ENCODE assay signal across 8 cellular contexts in the genomic region with DNA sequence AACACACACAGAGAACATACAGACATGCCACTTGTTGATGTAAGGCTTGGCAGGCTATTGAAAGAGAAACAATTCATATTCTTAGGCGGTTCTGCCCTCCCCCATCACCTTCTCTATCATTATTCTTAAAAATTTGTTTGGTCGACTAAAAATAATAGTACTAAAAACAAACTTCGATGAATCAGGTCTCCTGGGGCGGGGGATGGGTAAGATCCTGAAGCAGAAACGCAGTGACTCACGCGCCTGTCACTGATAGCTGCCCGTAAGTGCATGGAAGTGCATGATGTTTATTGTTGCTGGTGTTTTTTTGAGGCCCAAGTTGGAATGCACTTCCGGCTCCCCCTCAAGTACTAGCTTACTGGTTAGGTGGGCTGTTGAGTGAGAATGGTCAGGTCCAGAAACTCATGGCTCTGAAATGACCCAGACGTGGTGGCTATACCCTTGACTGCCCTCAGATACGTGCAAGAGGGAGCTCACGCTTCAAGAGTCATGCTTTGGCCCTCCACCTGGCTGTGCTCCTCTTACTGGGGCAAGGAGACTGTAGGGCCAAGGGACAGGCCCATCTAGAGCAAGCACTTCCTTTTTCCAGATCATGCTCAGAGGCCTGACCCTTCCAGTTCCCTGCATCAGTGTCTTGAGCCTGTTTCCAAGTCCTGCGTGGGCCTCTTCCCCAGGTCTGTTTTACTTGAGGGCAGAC. TPM values are rescaled to one million over a fixed set of nuclear protein-coding genes. Genes with fewer than 3 reads are reported as not detected.
A peak's percentile ranks its signal among the peaks of the same experiment; 100 is the strongest.
DNase-seq lines count a peak whose midpoint lies in the region; ATAC-seq and TF ChIP-seq lines count a peak whose summit lies in the region.

No MANE protein-coding gene starts in this region.

- ATAC-seq in GM21786 (IDR thresholded peaks at IDR 0.05; ENCODE audit: unreplicated experiment) (peak; percentile 57), mucosa of descending colon (no peak)
- no peak for ATAC-seq in CD8-positive, alpha-beta T cell

- H3K9me3 ChIP-seq in AG04450 (ENCODE audit: control insufficient read depth, insufficient read depth, low read length), result no peaks in the 10 kb centered on the region
- H3K9me3 ChIP-seq in SK-N-SH, result no peaks in the 10 kb centered on the region
- no peaks in the 10 kb centered on the region for H3K9me3 ChIP-seq in vagina
- H3K9me3 ChIP-seq in mucosa of descending colon, result no peaks in the 10 kb centered on the region
- H3K9me3 ChIP-seq in CD8-positive, alpha-beta T cell (ENCODE audit: low read length), result no peaks in the 10 kb centered on the region

- H3K27ac Mint-ChIP-seq in CD8-positive, alpha-beta T cell, result no peak overlapping the region

- TF ChIP-seq CTCF in AG04450 (IDR thresholded peaks at IDR 0.05; ENCODE audit: low read depth, low read length), result no peak
- TF ChIP-seq CTCF in SK-N-SH (IDR thresholded peaks at IDR 0.05), result no peak
- TF ChIP-seq CTCF in fibroblast of pulmonary artery (IDR thresholded peaks at IDR 0.05; ENCODE audit: low read length, missing control alignments), result no peak
- no peak for TF ChIP-seq CTCF in vagina (IDR thresholded peaks at IDR 0.05)
- no peak for TF ChIP-seq CTCF in mucosa of descending colon (IDR thresholded peaks at IDR 0.05)
- no peak for TF ChIP-seq CTCF in dorsolateral prefrontal cortex (IDR thresholded peaks at IDR 0.05 in 54 of 56, conservative IDR thresholded peaks at IDR 0.05 in 2 of 56; ENCODE audit: low read depth in 1 of 56, partially characterized antibody in 56 of 56)
- TF ChIP-seq CTCF in CD8-positive, alpha-beta T cell (IDR thresholded peaks at IDR 0.05), result no peak

- H3K9ac ChIP-seq in SK-N-SH, result no peak overlapping the region

- no peak overlapping the region for H3K4me3 Mint-ChIP-seq in CD8-positive, alpha-beta T cell

- H3K9me3 Mint-ChIP-seq in CD8-positive, alpha-beta T cell, result no peaks in the 10 kb centered on the region

- H3K4me2 ChIP-seq in SK-N-SH, result peak overlapping the region; percentile 4; the same call in 1 of the 2 replicates

- H3K36me3 Mint-ChIP-seq in CD8-positive, alpha-beta T cell, result peaks cover 10% of the 10 kb centered on the region

- CTCF ChIA-PET in AG04450 (lab: Charles Lee) (no interaction called here), SK-N-SH (lab: Yijun Ruan, JAX) (no interaction called here)
- CTCF ChIA-PET in CD8-positive, alpha-beta T cell (lab: Charles Lee), result interaction anchor here (0.7 kb wide), 1 partner anchor 9 kb away, joined by 3 read pairs; no protein-coding TSS in a partner anchor

- H3K27ac ChIP-seq in AG04450 (ENCODE audit: low read depth, low read length) (peak overlapping the region; percentile 70), SK-N-SH (ENCODE audit: low read depth in 2 of 2, low read length in 1 of 2) (peak overlapping the region in 1 of 2 experiments; percentile 54; a peak in 2 of 4 replicates), vagina (peak overlapping the region; percentile 18), dorsolateral prefrontal cortex (peak overlapping the region in 1 of 59 donors; percentile 30)
- no peak overlapping the region for H3K27ac ChIP-seq in CD8-positive, alpha-beta T cell (ENCODE audit: low read depth, low read length)

- no peaks in the 10 kb centered on the region for H3K27me3 Mint-ChIP-seq in CD8-positive, alpha-beta T cell (ENCODE audit: low read depth)

- H3F3A ChIP-seq in SK-N-SH (replicated peaks; ENCODE audit: insufficient read depth), result peaks cover 16% of the 10 kb centered on the region

- H3K4me1 Mint-ChIP-seq in CD8-positive, alpha-beta T cell (ENCODE audit: low read depth), result peaks cover 73% of the 10 kb centered on the region

- intact Hi-C loops in vagina (cut with DNase I), result no loop called here
- intact Hi-C loops in mucosa of descending colon (cut with DNase I, micrococcal nuclease), result no loop called here
- intact Hi-C loops in dorsolateral prefrontal cortex (cut with DNase I), result loop anchor here in 1 of 2 donors (5.0 kb wide), 1 partner anchor 61 kb away; no protein-coding TSS in a partner anchor
- intact Hi-C loops in CD8-positive, alpha-beta T cell (cut with DNase I, micrococcal nuclease), result no loop called here

- 59% methylated on average over 12 of the region's 13 CpGs for WGBS in SK-N-SH (ENCODE audit: low lambda C conversion rate)

- DNase-seq in AG04450 (ENCODE audit: low read depth, low spot score), result peak; percentile 59
- DNase-seq in SK-N-SH, result no peak
- DNase-seq in fibroblast of pulmonary artery (ENCODE audit: low read depth), result peak; percentile 86
- no peak for DNase-seq in vagina (ENCODE audit: extremely low spot score in 2 of 2)
- no peak for DNase-seq in mucosa of descending colon
- DNase-seq in dorsolateral prefrontal cortex, result no peak
- no peak for DNase-seq in CD8-positive, alpha-beta T cell

- H3K27me3 ChIP-seq in AG04450 (ENCODE audit: control insufficient read depth, insufficient read depth, low read length) (no peaks in the 10 kb centered on the region), SK-N-SH (ENCODE audit: insufficient read depth) (no peaks in the 10 kb centered on the region), vagina (no peaks in the 10 kb centered on the region), dorsolateral prefrontal cortex (no peaks in the 10 kb centered on the region)
- no peaks in the 10 kb centered on the region for H3K27me3 ChIP-seq in CD8-positive, alpha-beta T cell (ENCODE audit: insufficient read depth, low read length)

- peaks cover 100% of the 10 kb centered on the region for H3K79me2 ChIP-seq in SK-N-SH (ENCODE audit: insufficient read depth)

- H2AFZ ChIP-seq in SK-N-SH (ENCODE audit: low read depth), result no peak overlapping the region

- H3K4me3 ChIP-seq in AG04450 (ENCODE audit: low read depth, low read length), result peak overlapping the region; percentile 27
- no peak overlapping the region for H3K4me3 ChIP-seq in SK-N-SH (ENCODE audit: low read depth in 2 of 2, low read length in 1 of 2)
- H3K4me3 ChIP-seq in fibroblast of pulmonary artery (replicated peaks; ENCODE audit: low read depth, low read length), result no peak overlapping the region
- H3K4me3 ChIP-seq in vagina, result no peak overlapping the region
- H3K4me3 ChIP-seq in mucosa of descending colon, result no peak overlapping the region
- no peak overlapping the region for H3K4me3 ChIP-seq in dorsolateral prefrontal cortex
- H3K4me3 ChIP-seq in CD8-positive, alpha-beta T cell (ENCODE audit: low read depth, low read length), result no peak overlapping the region

- TF ChIP-seq POLR2A in vagina (IDR thresholded peaks at IDR 0.05), result no peak

- H3K36me3 ChIP-seq in SK-N-SH (replicated peaks in 1 of 2; ENCODE audit: control insufficient read depth in 1 of 2, insufficient read depth in 2 of 2, low read length in 1 of 2) (peaks cover 0 to 12% of the 10 kb centered on the region in 2 experiments), vagina (no peaks in the 10 kb centered on the region), mucosa of descending colon (ENCODE audit: low read depth) (no peaks in the 10 kb centered on the region)
- no peaks in the 10 kb centered on the region for H3K36me3 ChIP-seq in CD8-positive, alpha-beta T cell (ENCODE audit: insufficient read depth, low read length)

- no peaks in the 10 kb centered on the region for H3K9me2 ChIP-seq in SK-N-SH

- peaks cover 77% of the 10 kb centered on the region for H4K20me1 ChIP-seq in SK-N-SH (ENCODE audit: insufficient read depth)

- TF ChIP-seq RAD21 in SK-N-SH (IDR thresholded peaks at IDR 0.05; ENCODE audit: low read length), result no peak

- H3K4me1 ChIP-seq in SK-N-SH (ENCODE audit: control insufficient read depth in 1 of 2, insufficient read depth in 2 of 2, low read depth in 1 of 2, low read length in 1 of 2), result peaks cover 12 to 32% of the 10 kb centered on the region in 2 experiments; a peak in 2 of 4 replicates
- peaks cover 86% of the 10 kb centered on the region for H3K4me1 ChIP-seq in vagina
- H3K4me1 ChIP-seq in mucosa of descending colon (ENCODE audit: low read depth), result peaks cover 59% of the 10 kb centered on the region
- peaks cover 37% of the 10 kb centered on the region for H3K4me1 ChIP-seq in CD8-positive, alpha-beta T cell (ENCODE audit: insufficient read depth, low read length)

- TF ChIP-seq EP300 in SK-N-SH (IDR thresholded peaks at IDR 0.05; ENCODE audit: borderline replicate concordance in 1 of 2, low read depth in 1 of 2, low read length in 1 of 2), result peak in 1 of 2 experiments; percentile 19; a peak in 1 of 4 replicates

- POLR2A ChIA-PET in AG04450 (lab: Yijun Ruan, JAX) (interaction anchor here (0.6 to 1.3 kb wide), 5 partner anchors 10 to 127 kb away, joined by 3 to 6 read pairs (median 4); no protein-coding TSS in a partner anchor), SK-N-SH (lab: Yijun Ruan, JAX) (no interaction called here)
- POLR2A ChIA-PET in CD8-positive, alpha-beta T cell (lab: Charles Lee), result interaction anchor here (0.7 kb wide), 1 partner anchor 11 kb away, joined by 4 read pairs; the partner anchor contains the start of gene SMAD3

TF ChIP-seq in SK-N-SH, 30 proteins besides CTCF, POLR2A, EP300 and RAD21 (continues in another document):
- TF ChIP-seq, protein P1, sequence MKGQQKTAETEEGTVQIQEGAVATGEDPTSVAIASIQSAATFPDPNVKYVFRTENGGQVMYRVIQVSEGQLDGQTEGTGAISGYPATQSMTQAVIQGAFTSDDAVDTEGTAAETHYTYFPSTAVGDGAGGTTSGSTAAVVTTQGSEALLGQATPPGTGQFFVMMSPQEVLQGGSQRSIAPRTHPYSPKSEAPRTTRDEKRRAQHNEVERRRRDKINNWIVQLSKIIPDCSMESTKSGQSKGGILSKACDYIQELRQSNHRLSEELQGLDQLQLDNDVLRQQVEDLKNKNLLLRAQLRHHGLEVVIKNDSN (IDR thresholded peaks at IDR 0.05; ENCODE audit: borderline replicate concordance, low read depth), result no peak
- TF ChIP-seq CHD2 (IDR thresholded peaks at IDR 0.05; ENCODE audit: low read length, partially characterized antibody) (no peak), TEAD4 (IDR thresholded peaks at IDR 0.05; ENCODE audit: borderline replicate concordance, insufficient read depth) (no peak), RXRA (IDR thresholded peaks at IDR 0.05; ENCODE audit: borderline replicate concordance, low read depth) (0 out of 2 replicates have a peak, but pooled peaks have one; percentile 40), YY1 (IDR thresholded peaks at IDR 0.05; ENCODE audit: low read depth) (no peak), JUND (IDR thresholded peaks at IDR 0.05) (peak; percentile 72)

RNA-seq across cellular contexts. Expression of gene SMAD3, which starts 10.9 kb away (rescaled TPM):
- 115 and 138 TPM in 2 replicates for polyA plus RNA-seq in AG04450 (2011; rRNA removed)
- 168 and 203 TPM in 2 replicates for polyA minus RNA-seq in AG04450 (2011; rRNA and poly(A)+ RNA removed)
- 18.0 and 19.5 TPM in 2 replicates for polyA plus RNA-seq in SK-N-SH (2012; rRNA removed)
- 12.0 and 14.6 TPM in 2 replicates for polyA plus RNA-seq in SK-N-SH (2012; cell fraction: cytosol; rRNA removed)
- polyA plus RNA-seq in SK-N-SH (2012; cell fraction: nucleus; rRNA removed), result 47.4 and 59.5 TPM in 2 replicates
- 53.5 TPM for total RNA-seq in vagina
- 10 to 100 TPM; 38.5 to 76.3 (median 44.9) TPM for total RNA-seq in mucosa of descending colon
- total RNA-seq in dorsolateral prefrontal cortex, result 10 to 100 TPM; 14.8 to 63.4 (median 37.5) TPM
- total RNA-seq in CD8-positive, alpha-beta T cell, result 10 to 100 TPM; 25.4 to 29.0 TPM

Comparison
In these comparisons a context has a peak if more than half of its experiments do, and no peak if none do; other contexts are left out.
1. DNase-seq: peak in AG04450 (single experiment) and fibroblast of pulmonary artery (single experiment); none in SK-N-SH (single experiment), vagina (0 of 2), mucosa of descending colon (0 of 3), dorsolateral prefrontal cortex (0 of 10) and CD8-positive, alpha-beta T cell (0 of 7).